In the genomic region with DNA sequence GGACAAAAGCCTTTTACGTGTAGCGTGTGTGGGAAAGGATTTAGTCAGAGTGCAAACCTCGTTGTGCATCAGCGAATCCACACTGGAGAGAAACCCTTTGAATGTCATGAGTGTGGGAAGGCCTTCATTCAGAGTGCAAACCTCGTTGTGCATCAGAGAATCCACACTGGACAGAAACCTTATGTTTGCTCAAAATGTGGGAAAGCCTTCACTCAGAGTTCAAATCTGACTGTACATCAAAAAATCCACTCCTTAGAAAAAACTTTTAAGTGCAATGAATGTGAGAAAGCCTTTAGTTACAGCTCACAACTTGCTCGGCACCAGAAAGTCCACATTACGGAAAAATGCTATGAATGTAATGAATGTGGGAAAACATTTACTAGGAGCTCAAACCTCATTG, we compare ENCODE assay signal across 36 cellular contexts.
"Had no signal": no experiment of that assay in that cellular context is flagged by ENCODE, and none has a peak within 500 bp of the region (broad histone marks: within the 10 kb centered on the region; RNA-seq: fewer than 3 reads in every experiment).

No MANE protein-coding gene starts in this region.

- H3K27ac ChIP-seq: brain microvascular endothelial cell, cardiac muscle cell, KMS-11, SJSA1, VCaP had no signal

- H3K4me3 ChIP-seq: cardiac muscle cell, SJSA1 had no signal

- H3K4me2 ChIP-seq: KMS-11 had no signal

- ATAC-seq: activated naive CD8-positive, alpha-beta T cell treated with anti-CD3 and anti-CD28 coated beads, Interleukin-2, amount 50 U/mL, for 24 hours; activated T-cell treated with anti-CD3 and anti-CD28 coated beads, Interleukin-2, amount 50 U/mL, for 4 hours had no signal

- H3K27me3 ChIP-seq: brain microvascular endothelial cell, cardiac muscle cell, SJSA1 had no signal

- DNase-seq: activated B cell treated with CpG ODN at 0.5 μM for 24 hours; activated CD4-positive, alpha-beta memory T cell treated with anti-CD3 and anti-CD28 coated beads for 36 hours; activated CD4-positive, alpha-beta T cell treated with anti-CD3 and anti-CD28 coated beads for 4 hours; activated CD4-positive, alpha-beta T cell treated with anti-CD3 and anti-CD28 coated beads, Interleukin-2, amount 50 U/mL, for 1 hour; activated CD4-positive, CD25-positive, alpha-beta regulatory T cell treated with anti-CD3 and anti-CD28 coated beads, Interleukin-2, amount 50 U/mL, for 72 hours; activated CD8-positive, alpha-beta memory T cell treated with anti-CD3 and anti-CD28 coated beads, Interleukin-2, amount 50 U/mL, for 4 hours; activated gamma-delta T cell treated with Interleukin-2 at 50 U/mL for 16 hours; activated naive CD4-positive, alpha-beta T cell treated with anti-CD3 and anti-CD28 coated beads for 36 hours; activated naive CD8-positive, alpha-beta T cell treated with anti-CD3 and anti-CD28 coated beads, Interleukin-2, amount 50 U/mL, for 24 hours; activated T-cell treated with anti-CD3 and anti-CD28 coated beads for 4 hours; activated T-cell treated with anti-CD3 and anti-CD28 coated beads, Interleukin-2, amount 50 U/mL, for 4 hours; amniotic stem cell; aorta; brain microvascular endothelial cell; NCI-H1092 treated with DMSO at 0.1 percent for 48 hours; NCI-H1417; NCI-H146; NCI-H187; NCI-H2029 treated with DMSO at 0.1 percent for 48 hours; NCI-H2107; NCI-H2171; NCI-H510A; NCI-H526; NCI-H748 treated with DMSO at 0.1 percent for 48 hours; NK-92 treated with Interleukin-12 subunit alpha and Interleukin-12 subunit beta, amount 100 ng/mL, for 24 hours; SHP77; SW 1271; T-helper 1 cell; T-helper 2 cell; T-helper 9 cell had no signal

- H3K9ac ChIP-seq: KMS-11 had no signal

- H3K4me1 ChIP-seq: SJSA1 had no signal

- H3K27me3 Mint-ChIP-seq: activated B cell treated with CpG ODN at 0.5 μM for 24 hours; activated CD4-positive, alpha-beta memory T cell treated with anti-CD3 and anti-CD28 coated beads for 36 hours; activated naive CD8-positive, alpha-beta T cell; activated naive CD8-positive, alpha-beta T cell treated with anti-CD3 and anti-CD28 coated beads, Interleukin-2, amount 50 U/mL, for 24 hours had no signal

- H3K27ac Mint-ChIP-seq: activated B cell treated with CpG ODN at 0.5 μM for 24 hours; activated CD4-positive, alpha-beta memory T cell treated with anti-CD3 and anti-CD28 coated beads for 36 hours; activated naive CD4-positive, alpha-beta T cell treated with anti-CD3 and anti-CD28 coated beads for 36 hours; activated naive CD8-positive, alpha-beta T cell; activated naive CD8-positive, alpha-beta T cell treated with anti-CD3 and anti-CD28 coated beads, Interleukin-2, amount 50 U/mL, for 24 hours; activated T-helper 1 cell treated with anti-CD3 and anti-CD28 coated beads, Interleukin-12 subunit alpha, Interleukin-12 subunit beta, Interleukin-2, Interleukin-4 antibody, amounts not matched to agents 30 ng/mL and 10 ng/mL and 1 ng/mL, durations not matched to agents 14 hours and 24 hours and 36 hours had no signal

- H3K4me1 Mint-ChIP-seq: activated B cell treated with CpG ODN at 0.5 μM for 24 hours; activated naive CD8-positive, alpha-beta T cell treated with anti-CD3 and anti-CD28 coated beads, Interleukin-2, amount 50 U/mL, for 24 hours had no signal

- H3K4me3 Mint-ChIP-seq: activated B cell treated with CpG ODN at 0.5 μM for 24 hours; activated CD4-positive, alpha-beta memory T cell treated with anti-CD3 and anti-CD28 coated beads for 36 hours; activated naive CD4-positive, alpha-beta T cell treated with anti-CD3 and anti-CD28 coated beads for 36 hours; activated naive CD8-positive, alpha-beta T cell; activated naive CD8-positive, alpha-beta T cell treated with anti-CD3 and anti-CD28 coated beads, Interleukin-2, amount 50 U/mL, for 24 hours; activated T-cell treated with anti-CD3 and anti-CD28 coated beads, Interleukin-2, amount 50 U/mL, for 4 hours; activated T-helper 1 cell treated with anti-CD3 and anti-CD28 coated beads, Interleukin-12 subunit alpha, Interleukin-12 subunit beta, Interleukin-2, Interleukin-4 antibody, amounts not matched to agents 30 ng/mL and 10 ng/mL and 1 ng/mL, durations not matched to agents 14 hours and 24 hours and 36 hours had no signal
